Comparison of ENCODE assay signal across 27 cellular contexts in the genomic region with DNA sequence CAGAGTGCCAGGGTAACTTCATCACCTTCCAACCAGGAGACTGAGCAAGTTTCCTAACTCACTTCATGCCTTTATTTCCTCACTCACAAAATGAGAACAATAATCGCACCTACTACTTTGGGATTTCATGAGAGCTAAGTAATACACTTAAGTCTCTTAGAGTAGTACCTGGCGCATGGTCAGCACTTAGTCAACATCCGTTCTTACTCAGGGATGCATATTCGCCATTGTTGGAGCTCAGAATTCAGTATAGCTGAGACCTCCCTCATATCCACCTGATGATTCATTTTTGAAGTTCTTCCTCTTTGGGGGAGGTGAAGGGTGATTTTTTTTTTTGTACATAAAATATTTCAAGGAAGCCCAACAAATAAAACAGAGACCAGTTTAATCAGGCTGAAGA.
A peak's percentile ranks its signal among the peaks of the same experiment; 100 is the strongest.
DNase-seq lines count a peak whose midpoint lies in the region; ATAC-seq, FAIRE-seq and TF ChIP-seq lines count a peak whose summit lies in the region.
"Had no signal": no experiment of that assay in that cellular context is flagged by ENCODE, and none has a peak within 500 bp of the region (broad histone marks: within the 10 kb centered on the region; RNA-seq: fewer than 3 reads in every experiment).

No MANE protein-coding gene starts in this region.

- no peaks in the 10 kb centered on the region for H3K27me3 Mint-ChIP-seq in MCF 10A (ENCODE audit: insufficient read depth, unreplicated experiment)
- H3K27me3 Mint-ChIP-seq: B cell had no signal

- H3K36me3 Mint-ChIP-seq in MCF 10A (ENCODE audit: insufficient read depth, unreplicated experiment), result no peaks in the 10 kb centered on the region
- H3K36me3 Mint-ChIP-seq: CD8-positive, alpha-beta T cell had no signal

- H3K9me3 ChIP-seq in breast epithelium, result no peaks in the 10 kb centered on the region
- no peaks in the 10 kb centered on the region for H3K9me3 ChIP-seq in left lung
- H3K9me3 ChIP-seq: Caco-2, HAP-1, SK-N-SH had no signal

- no peak overlapping the region for H3K27ac Mint-ChIP-seq in MCF 10A (ENCODE audit: low read depth, unreplicated experiment)
- H3K27ac Mint-ChIP-seq: B cell; CD8-positive, alpha-beta T cell; HFFc6 had no signal

- TF ChIP-seq CTCF in MCF 10A (IDR thresholded peaks at IDR 0.05; ENCODE audit: unreplicated experiment) (no peak), breast epithelium (IDR thresholded peaks at IDR 0.05) (no peak), bronchial epithelial cell (IDR thresholded peaks at IDR 0.05; ENCODE audit: insufficient read depth, low read length, severe bottlenecking) (no peak), left lung (IDR thresholded peaks at IDR 0.05) (no peak)

- POLR2A ChIA-PET in MCF 10A (lab: Yijun Ruan, JAX), result no interaction called here

- peak; percentile 65 for ATAC-seq in left lung
- ATAC-seq: CD8-positive, alpha-beta T cell; K562 had no signal

- no TSS peak for BruUV-seq in MCF 10A (replicated peaks; lab: Mats Ljungman, UMichigan)

- H3K4me1 Mint-ChIP-seq in MCF 10A (ENCODE audit: insufficient read depth, unreplicated experiment), result peaks cover under 1% of the 10 kb centered on the region
- H3K4me1 Mint-ChIP-seq: B cell had no signal

- no peak overlapping the region for H3K4me3 ChIP-seq in breast epithelium
- H3K4me3 ChIP-seq in bronchial epithelial cell (ENCODE audit: low read depth, low read length), result no peak overlapping the region
- no peak overlapping the region for H3K4me3 ChIP-seq in left lung
- H3K4me3 ChIP-seq: HAP-1, K562 had no signal

- CTCF ChIA-PET in MCF 10A (lab: Yijun Ruan, JAX), result interaction anchor here (0.5 to 1.0 kb wide), 4 partner anchors 31 to 1439 kb away, joined by 3 read pairs; no protein-coding TSS in a partner anchor

- intact Hi-C loops in MCF 10A (cut with micrococcal nuclease), result no loop called here
- intact Hi-C loops in breast epithelium (cut with DNase I; ENCODE audit: low total_unique reads), result no loop called here
- intact Hi-C loops in left lung (cut with DNase I), result no loop called here

- peak; percentile 55 for DNase-seq in MCF 10A (ENCODE audit: unreplicated experiment)
- no peak for DNase-seq in breast epithelium (ENCODE audit: low spot score in 2 of 2)
- peak; percentile 96 for DNase-seq in bronchial epithelial cell (ENCODE audit: low read depth)
- no peak for DNase-seq in left lung
- no peak for DNase-seq in hypothalamus (lab: John Stamatoyannopoulos, UW)
- no peak for DNase-seq in SIG-M5 (lab: John Stamatoyannopoulos, UW)
- DNase-seq in SKM-1 treated with dmso at 0.1 percent for 144 hours (lab: John Stamatoyannopoulos, UW; ENCODE audit: unreplicated experiment), result no peak
- DNase-seq: Caco-2; CD8-positive, alpha-beta T cell; GOT3; HFFc6; Kasumi-1; MM.1S; NCI-H1417; NCI-H1694; NCI-H2081; NCI-H2227 treated with DMSO at 0.1 percent for 48 hours; NCI-H526 treated with DMSO at 0.1 percent for 48 hours; SK-N-SH had no signal

- H3K27me3 ChIP-seq in breast epithelium, result peaks cover 0 to 2% of the 10 kb centered on the region in 2 donors
- H3K27me3 ChIP-seq in bronchial epithelial cell (ENCODE audit: control insufficient read depth, insufficient read depth, low read length), result no peaks in the 10 kb centered on the region
- H3K27me3 ChIP-seq in left lung, result no peaks in the 10 kb centered on the region

- H3K36me3 ChIP-seq in breast epithelium, result no peaks in the 10 kb centered on the region
- H3K36me3 ChIP-seq in bronchial epithelial cell (ENCODE audit: control insufficient read depth, insufficient read depth, low read length), result no peaks in the 10 kb centered on the region
- H3K36me3 ChIP-seq in left lung, result no peaks in the 10 kb centered on the region
- H3K36me3 ChIP-seq: HAP-1 had no signal

- no peak overlapping the region for H3K4me3 Mint-ChIP-seq in MCF 10A (ENCODE audit: unreplicated experiment)
- H3K4me3 Mint-ChIP-seq: B cell; CD8-positive, alpha-beta T cell; HFFc6 had no signal

- TF ChIP-seq POLR2A in breast epithelium (IDR thresholded peaks at IDR 0.05), result no peak

- no peak for FAIRE-seq in bronchial epithelial cell (lab: Jason Lieb, UNC)
- FAIRE-seq: G401.6, HTR-8/SVneo, K562 had no signal

- H3K27ac ChIP-seq in breast epithelium (no peak overlapping the region), left lung (no peak overlapping the region)
- H3K27ac ChIP-seq: 22Rv1, C4-2B, HL-60 had no signal

- H3K4me1 ChIP-seq in breast epithelium (no peaks in the 10 kb centered on the region), left lung (no peaks in the 10 kb centered on the region)
- H3K4me1 ChIP-seq: Caco-2 had no signal

- H3K9me3 Mint-ChIP-seq in MCF 10A (ENCODE audit: unreplicated experiment), result no peaks in the 10 kb centered on the region
- H3K9me3 Mint-ChIP-seq: CD8-positive, alpha-beta T cell had no signal

Comparison
In these comparisons a context has a peak if more than half of its experiments do, and no peak if none do; other contexts are left out.
1. DNase-seq: peak in MCF 10A (single experiment) and bronchial epithelial cell (single experiment); none in breast epithelium (0 of 2), left lung (0 of 2), hypothalamus (0 of 51), SIG-M5 (single experiment) and SKM-1 treated with dmso at 0.1 percent for 144 hours (single experiment).